11 cellular contexts compared by ENCODE assay signal in genomic region chr11:46649180-46649738, GRCh38. TPM values are rescaled to one million over a fixed set of nuclear protein-coding genes. Genes with fewer than 3 reads are reported as not detected.
DNase-seq lines count a peak whose midpoint lies in the region; ATAC-seq and TF ChIP-seq lines count a peak whose summit lies in the region.
"Had no signal": no experiment of that assay in that cellular context is flagged by ENCODE, and none has a peak within 500 bp of the region (broad histone marks: within the 10 kb centered on the region; RNA-seq: fewer than 3 reads in every experiment).

No MANE protein-coding gene starts in this region.

- no peak for DNase-seq in activated naive CD8-positive, alpha-beta T cell treated with anti-CD3 and anti-CD28 coated beads for 36 hours
- no peak for DNase-seq in activated naive CD8-positive, alpha-beta T cell treated with anti-CD3 and anti-CD28 coated beads, Interleukin-2, amount 50 U/mL, for 24 hours
- DNase-seq in epidermal melanocyte (ENCODE audit: insufficient read length, low spot score) (peak; percentile 80), middle frontal gyrus (ENCODE audit: extremely low spot score, low spot score) (peak; percentile 64), vagina (ENCODE audit: extremely low spot score in 2 of 2) (peak in 1 of 2 donors; percentile 92)
- DNase-seq in activated naive CD4-positive, alpha-beta T cell treated with anti-CD3 and anti-CD28 coated beads, Interleukin-2, amount 50 U/mL, for 16 hours, result no peak
- DNase-seq: activated T-cell treated with anti-CD3 and anti-CD28 coated beads, Interleukin-2, amount 50 U/mL, for 48 hours; CD4-positive, CD25-positive, alpha-beta regulatory T cell; stimulated activated CD4-positive, alpha-beta T cell treated with anti-CD3 and anti-CD28 coated beads, Interleukin-2, amount 100 ng/mL, for 24 hours had no signal

- H3K36me3 ChIP-seq in vagina, result peaks cover 0 to 71% of the 10 kb centered on the region in 2 donors

- no peak overlapping the region for H3K4me3 ChIP-seq in vagina

- no peak overlapping the region for H3K4me3 Mint-ChIP-seq in activated naive CD8-positive, alpha-beta T cell treated with anti-CD3 and anti-CD28 coated beads for 36 hours
- no peak overlapping the region for H3K4me3 Mint-ChIP-seq in activated naive CD8-positive, alpha-beta T cell treated with anti-CD3 and anti-CD28 coated beads, Interleukin-2, amount 50 U/mL, for 24 hours
- H3K4me3 Mint-ChIP-seq: CD4-positive, CD25-positive, alpha-beta regulatory T cell had no signal

- peaks cover 4% of the 10 kb centered on the region for H3K36me3 Mint-ChIP-seq in activated naive CD8-positive, alpha-beta T cell treated with anti-CD3 and anti-CD28 coated beads for 36 hours
- H3K36me3 Mint-ChIP-seq in activated naive CD8-positive, alpha-beta T cell treated with anti-CD3 and anti-CD28 coated beads, Interleukin-2, amount 50 U/mL, for 24 hours (ENCODE audit: low read depth), result peaks cover 21% of the 10 kb centered on the region

- H3K27me3 ChIP-seq in vagina, result no peaks in the 10 kb centered on the region

- no peaks in the 10 kb centered on the region for H3K9me3 ChIP-seq in vagina

- TF ChIP-seq CTCF in vagina (IDR thresholded peaks at IDR 0.05), result no peak

- peak overlapping the region; percentile 82 for H3K27ac ChIP-seq in vagina

- no peaks in the 10 kb centered on the region for H3K4me1 Mint-ChIP-seq in activated naive CD8-positive, alpha-beta T cell treated with anti-CD3 and anti-CD28 coated beads for 36 hours
- no peaks in the 10 kb centered on the region for H3K4me1 Mint-ChIP-seq in activated naive CD8-positive, alpha-beta T cell treated with anti-CD3 and anti-CD28 coated beads, Interleukin-2, amount 50 U/mL, for 24 hours

- no peaks in the 10 kb centered on the region for H3K27me3 Mint-ChIP-seq in activated naive CD8-positive, alpha-beta T cell treated with anti-CD3 and anti-CD28 coated beads for 36 hours
- no peaks in the 10 kb centered on the region for H3K27me3 Mint-ChIP-seq in activated naive CD8-positive, alpha-beta T cell treated with anti-CD3 and anti-CD28 coated beads, Interleukin-2, amount 50 U/mL, for 24 hours
- H3K27me3 Mint-ChIP-seq: CD4-positive, CD25-positive, alpha-beta regulatory T cell had no signal

- ATAC-seq in activated naive CD8-positive, alpha-beta T cell treated with anti-CD3 and anti-CD28 coated beads, Interleukin-2, amount 50 U/mL, for 24 hours, result no peak
- ATAC-seq in HG03439 (IDR thresholded peaks at IDR 0.05; ENCODE audit: unreplicated experiment), result no peak
- ATAC-seq in GM21786 (IDR thresholded peaks at IDR 0.05; ENCODE audit: unreplicated experiment), result no peak

- H3K4me1 ChIP-seq in vagina, result peaks cover 28% of the 10 kb centered on the region

- H3K9me3 Mint-ChIP-seq in activated naive CD8-positive, alpha-beta T cell treated with anti-CD3 and anti-CD28 coated beads for 36 hours, result no peaks in the 10 kb centered on the region
- H3K9me3 Mint-ChIP-seq in activated naive CD8-positive, alpha-beta T cell treated with anti-CD3 and anti-CD28 coated beads, Interleukin-2, amount 50 U/mL, for 24 hours, result no peaks in the 10 kb centered on the region
- H3K9me3 Mint-ChIP-seq: CD4-positive, CD25-positive, alpha-beta regulatory T cell had no signal

- H3K27ac Mint-ChIP-seq in activated naive CD8-positive, alpha-beta T cell treated with anti-CD3 and anti-CD28 coated beads for 36 hours, result peak overlapping the region; percentile 23
- no peak overlapping the region for H3K27ac Mint-ChIP-seq in activated naive CD8-positive, alpha-beta T cell treated with anti-CD3 and anti-CD28 coated beads, Interleukin-2, amount 50 U/mL, for 24 hours

- intact Hi-C loops in vagina (cut with DNase I), result no loop called here

- TF ChIP-seq POLR2A in vagina (IDR thresholded peaks at IDR 0.05), result no peak

RNA-seq across cellular contexts. Expression of gene ATG13, which starts 31.9 kb away (rescaled TPM):
- 10 to 100 TPM; 49.2 to 51.4 TPM for total RNA-seq in activated naive CD8-positive, alpha-beta T cell treated with anti-CD3 and anti-CD28 coated beads for 36 hours
- total RNA-seq in vagina, result 39.0 TPM

RNA-seq across cellular contexts. Expression of gene HARBI1, which starts 32.2 kb away (rescaled TPM):
- total RNA-seq in activated naive CD8-positive, alpha-beta T cell treated with anti-CD3 and anti-CD28 coated beads for 36 hours, result 1 to 10 TPM; 2.6 to 4.5 TPM
- total RNA-seq in vagina, result 1.5 TPM

RNA-seq across cellular contexts. Expression of gene ARHGAP1, which starts 51.2 kb away (rescaled TPM):
- 10 to 100 TPM; 45.1 to 46.8 TPM for total RNA-seq in activated naive CD8-positive, alpha-beta T cell treated with anti-CD3 and anti-CD28 coated beads for 36 hours
- total RNA-seq in vagina, result 80.3 TPM

RNA-seq across cellular contexts. Expression of gene ZNF408, which starts 51.6 kb away (rescaled TPM):
- total RNA-seq in activated naive CD8-positive, alpha-beta T cell treated with anti-CD3 and anti-CD28 coated beads for 36 hours, result 10 to 100 TPM; 12.9 to 15.1 TPM
- 12.5 TPM for total RNA-seq in vagina

RNA-seq across cellular contexts. Expression of gene AMBRA1, which starts 55.4 kb away (rescaled TPM):
- total RNA-seq in activated naive CD8-positive, alpha-beta T cell treated with anti-CD3 and anti-CD28 coated beads for 36 hours, result 10 to 100 TPM; 24.6 to 27.2 TPM
- 40.0 TPM for total RNA-seq in vagina

Comparison
In these comparisons a context has a peak if more than half of its experiments do, and no peak if none do; other contexts are left out.
1. DNase-seq: peak in epidermal melanocyte (single experiment) and middle frontal gyrus (single experiment); none in activated naive CD8-positive, alpha-beta T cell treated with anti-CD3 and anti-CD28 coated beads for 36 hours (single experiment), activated naive CD8-positive, alpha-beta T cell treated with anti-CD3 and anti-CD28 coated beads, Interleukin-2, amount 50 U/mL, for 24 hours (single experiment) and activated naive CD4-positive, alpha-beta T cell treated with anti-CD3 and anti-CD28 coated beads, Interleukin-2, amount 50 U/mL, for 16 hours (single experiment).